7 cellular contexts compared by ENCODE assay signal in the genomic region with DNA sequence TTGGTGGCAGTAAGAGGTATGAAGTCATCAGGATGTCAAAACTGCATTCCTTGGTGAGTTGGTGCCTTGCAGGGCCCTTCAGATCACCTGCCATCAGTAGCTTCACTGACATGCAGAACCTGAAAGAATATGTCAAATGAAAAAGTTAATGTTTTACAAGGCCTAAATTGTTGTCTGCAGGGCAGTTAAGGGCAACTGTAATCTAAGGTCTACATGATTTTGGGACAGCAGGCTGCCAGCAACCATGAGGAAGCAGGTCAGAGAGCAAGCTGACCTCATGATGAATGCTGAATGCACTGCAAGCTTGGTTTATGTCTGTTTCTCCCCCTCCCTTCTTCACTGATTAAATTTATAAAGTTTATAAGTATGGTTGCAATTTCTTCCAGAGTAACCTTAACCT. TPM values are rescaled to one million over a fixed set of nuclear protein-coding genes. Genes with fewer than 3 reads are reported as not detected.
"Had no signal": no experiment of that assay in that cellular context is flagged by ENCODE, and none has a peak within 500 bp of the region (broad histone marks: within the 10 kb centered on the region; RNA-seq: fewer than 3 reads in every experiment).

No MANE protein-coding gene starts in this region.

RNA-seq across cellular contexts. Expression of a gene that starts 1.1 kb away (rescaled TPM):
- total RNA-seq: GM23248, GM23338, H1, H4, H7, H9, HFFc6 had no signal

RNA-seq across cellular contexts. Expression of a gene that starts 13.2 kb away (rescaled TPM):
- total RNA-seq: GM23248, GM23338, H1, H4, H7, H9, HFFc6 had no signal

RNA-seq across cellular contexts. Expression of a gene that starts 17.3 kb away (rescaled TPM):
- total RNA-seq: GM23248, GM23338, H1, H4, H7, H9, HFFc6 had no signal

RNA-seq across cellular contexts. Expression of a gene that starts 44.7 kb away (rescaled TPM):
- total RNA-seq: GM23248, GM23338, H1, H4, H7, H9, HFFc6 had no signal

RNA-seq across cellular contexts. Expression of a gene that starts 48.2 kb away (rescaled TPM):
- total RNA-seq: GM23248, GM23338, H1, H4, H7, H9, HFFc6 had no signal
